In genomic region chr5:57676228-57677098, GRCh38 we compare ENCODE assay signal across 1 cellular context.
TF ChIP-seq lines count a peak whose summit lies in the region.

No MANE protein-coding gene starts in this region.

TF ChIP-seq in HepG2, 621 proteins besides CTCF, POLR2A, EP300 and RAD21 (continued from another document):
- TF ChIP-seq ASH2L (IDR thresholded peaks at IDR 0.05; ENCODE audit: insufficient read length, low read depth, low read length) (peak; percentile 62), ZNF468 (CRISPR knock-in tag; IDR thresholded peaks at IDR 0.05) (no peak), ZMYM4 (CRISPR knock-in tag; IDR thresholded peaks at IDR 0.05) (peak; percentile 52; the same call in 1 of the 2 replicates), NCOR1 (IDR thresholded peaks at IDR 0.05; ENCODE audit: borderline replicate concordance, low read length) (peak; percentile 49; the same call in 1 of the 2 replicates), POLR2G (IDR thresholded peaks at IDR 0.05; ENCODE audit: low read depth, low read length) (no peak), NCOA1 (CRISPR knock-in tag; IDR thresholded peaks at IDR 0.05) (no peak), HNRNPK (IDR thresholded peaks at IDR 0.05; ENCODE audit: low read depth, low read length, poor library complexity, severe bottlenecking) (peak; percentile 10), FOXA3 (CRISPR knock-in tag; IDR thresholded peaks at IDR 0.05) (peak; percentile 50; the same call in 1 of the 2 replicates), ARID2 (CRISPR knock-in tag; IDR thresholded peaks at IDR 0.05; ENCODE audit: borderline replicate concordance) (no peak), ZSCAN22 (CRISPR knock-in tag; IDR thresholded peaks at IDR 0.05) (no peak), ATF1 (CRISPR knock-in tag; IDR thresholded peaks at IDR 0.05) (no peak), ZBTB21 (CRISPR knock-in tag; IDR thresholded peaks at IDR 0.05) (no peak), SALL1 (CRISPR knock-in tag; IDR thresholded peaks at IDR 0.05) (peak; percentile 53; the same call in 1 of the 2 replicates), CCAR2 (optimal IDR thresholded peaks at IDR 0.05; ENCODE audit: low read depth, low read length) (no peak)
- TF ChIP-seq, protein P1, sequence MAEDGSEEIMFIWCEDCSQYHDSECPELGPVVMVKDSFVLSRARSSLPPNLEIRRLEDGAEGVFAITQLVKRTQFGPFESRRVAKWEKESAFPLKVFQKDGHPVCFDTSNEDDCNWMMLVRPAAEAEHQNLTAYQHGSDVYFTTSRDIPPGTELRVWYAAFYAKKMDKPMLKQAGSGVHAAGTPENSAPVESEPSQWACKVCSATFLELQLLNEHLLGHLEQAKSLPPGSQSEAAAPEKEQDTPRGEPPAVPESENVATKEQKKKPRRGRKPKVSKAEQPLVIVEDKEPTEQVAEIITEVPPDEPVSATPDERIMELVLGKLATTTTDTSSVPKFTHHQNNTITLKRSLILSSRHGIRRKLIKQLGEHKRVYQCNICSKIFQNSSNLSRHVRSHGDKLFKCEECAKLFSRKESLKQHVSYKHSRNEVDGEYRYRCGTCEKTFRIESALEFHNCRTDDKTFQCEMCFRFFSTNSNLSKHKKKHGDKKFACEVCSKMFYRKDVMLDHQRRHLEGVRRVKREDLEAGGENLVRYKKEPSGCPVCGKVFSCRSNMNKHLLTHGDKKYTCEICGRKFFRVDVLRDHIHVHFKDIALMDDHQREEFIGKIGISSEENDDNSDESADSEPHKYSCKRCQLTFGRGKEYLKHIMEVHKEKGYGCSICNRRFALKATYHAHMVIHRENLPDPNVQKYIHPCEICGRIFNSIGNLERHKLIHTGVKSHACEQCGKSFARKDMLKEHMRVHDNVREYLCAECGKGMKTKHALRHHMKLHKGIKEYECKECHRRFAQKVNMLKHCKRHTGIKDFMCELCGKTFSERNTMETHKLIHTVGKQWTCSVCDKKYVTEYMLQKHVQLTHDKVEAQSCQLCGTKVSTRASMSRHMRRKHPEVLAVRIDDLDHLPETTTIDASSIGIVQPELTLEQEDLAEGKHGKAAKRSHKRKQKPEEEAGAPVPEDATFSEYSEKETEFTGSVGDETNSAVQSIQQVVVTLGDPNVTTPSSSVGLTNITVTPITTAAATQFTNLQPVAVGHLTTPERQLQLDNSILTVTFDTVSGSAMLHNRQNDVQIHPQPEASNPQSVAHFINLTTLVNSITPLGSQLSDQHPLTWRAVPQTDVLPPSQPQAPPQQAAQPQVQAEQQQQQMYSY (CRISPR knock-in tag; IDR thresholded peaks at IDR 0.05) = no peak
- TF ChIP-seq, protein P2, sequence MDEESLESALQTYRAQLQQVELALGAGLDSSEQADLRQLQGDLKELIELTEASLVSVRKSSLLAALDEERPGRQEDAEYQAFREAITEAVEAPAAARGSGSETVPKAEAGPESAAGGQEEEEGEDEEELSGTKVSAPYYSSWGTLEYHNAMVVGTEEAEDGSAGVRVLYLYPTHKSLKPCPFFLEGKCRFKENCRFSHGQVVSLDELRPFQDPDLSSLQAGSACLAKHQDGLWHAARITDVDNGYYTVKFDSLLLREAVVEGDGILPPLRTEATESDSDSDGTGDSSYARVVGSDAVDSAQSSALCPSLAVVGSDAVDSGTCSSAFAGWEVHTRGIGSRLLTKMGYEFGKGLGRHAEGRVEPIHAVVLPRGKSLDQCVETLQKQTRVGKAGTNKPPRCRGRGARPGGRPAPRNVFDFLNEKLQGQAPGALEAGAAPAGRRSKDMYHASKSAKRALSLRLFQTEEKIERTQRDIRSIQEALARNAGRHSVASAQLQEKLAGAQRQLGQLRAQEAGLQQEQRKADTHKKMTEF (CRISPR knock-in tag; IDR thresholded peaks at IDR 0.05) = no peak
